In genomic region chr15:101551696-101552591, GRCh38 we compare ENCODE assay signal across 1 cellular context.
TF ChIP-seq lines count a peak whose summit lies in the region.

No MANE protein-coding gene starts in this region.

TF ChIP-seq in WTC11, 78 proteins besides CTCF, POLR2A, EP300 and RAD21 (continued from another document):
- no peak for TF ChIP-seq AFF4 (CRISPR knock-in tag; IDR thresholded peaks at IDR 0.05; ENCODE audit: borderline replicate concordance)
- no peak for TF ChIP-seq NFYB (CRISPR knock-in tag; conservative IDR thresholded peaks at IDR 0.05; ENCODE audit: low read depth)
- no peak for TF ChIP-seq MLX (CRISPR knock-in tag; IDR thresholded peaks at IDR 0.05)
- TF ChIP-seq MYBL2 (CRISPR knock-in tag; IDR thresholded peaks at IDR 0.05) = no peak
- TF ChIP-seq HMGA2 (CRISPR knock-in tag; IDR thresholded peaks at IDR 0.05) = no peak
- TF ChIP-seq ZNF138 (CRISPR knock-in tag; conservative IDR thresholded peaks at IDR 0.05) = no peak
- TF ChIP-seq ZNF317 (CRISPR knock-in tag; IDR thresholded peaks at IDR 0.05; ENCODE audit: borderline replicate concordance, low read depth) = no peak
- no peak for TF ChIP-seq ZBTB21 (CRISPR knock-in tag; IDR thresholded peaks at IDR 0.05; ENCODE audit: borderline replicate concordance)
- TF ChIP-seq FOXP4 (CRISPR knock-in tag; IDR thresholded peaks at IDR 0.05) = no peak
- no peak for TF ChIP-seq NR2C2 (CRISPR knock-in tag; IDR thresholded peaks at IDR 0.05)
- no peak for TF ChIP-seq ZNF416 (CRISPR knock-in tag; IDR thresholded peaks at IDR 0.05)
- TF ChIP-seq ELF4 (CRISPR knock-in tag; IDR thresholded peaks at IDR 0.05; ENCODE audit: low read depth) = no peak
- TF ChIP-seq USF1 (CRISPR knock-in tag; IDR thresholded peaks at IDR 0.05) = no peak
- TF ChIP-seq E2F5 (CRISPR knock-in tag; IDR thresholded peaks at IDR 0.05) = no peak
- TF ChIP-seq CREM (CRISPR knock-in tag; IDR thresholded peaks at IDR 0.05) = no peak
- no peak for TF ChIP-seq ESRRA (CRISPR knock-in tag; IDR thresholded peaks at IDR 0.05; ENCODE audit: borderline replicate concordance)
- no peak for TF ChIP-seq E2F4 (CRISPR knock-in tag; IDR thresholded peaks at IDR 0.05; ENCODE audit: borderline replicate concordance, low read depth)
- TF ChIP-seq USF2 (CRISPR knock-in tag; IDR thresholded peaks at IDR 0.05) = no peak
